In the genomic region with DNA sequence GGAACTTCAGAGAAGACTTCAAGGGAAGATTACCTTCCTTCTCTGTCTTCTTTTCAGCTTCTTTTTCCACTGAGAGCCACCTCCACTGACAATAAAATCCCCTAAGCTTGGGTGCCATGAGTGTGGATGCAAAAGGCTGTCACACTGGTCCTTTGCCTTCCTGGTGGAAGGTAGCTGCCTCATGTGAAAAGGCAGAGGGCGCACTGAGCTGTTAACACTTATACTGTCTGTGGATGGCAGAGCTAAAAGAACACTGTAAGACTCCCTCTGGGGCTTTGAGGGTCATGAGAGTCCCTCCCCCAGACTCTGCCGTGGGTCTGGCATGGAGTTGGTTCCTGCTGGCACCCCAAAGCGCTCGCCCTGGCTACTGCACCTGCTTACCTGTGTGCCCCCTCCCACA, we compare ENCODE assay signal across 20 cellular contexts.
DNase-seq lines count a peak whose midpoint lies in the region; ATAC-seq and TF ChIP-seq lines count a peak whose summit lies in the region.
"Had no signal": no experiment of that assay in that cellular context is flagged by ENCODE, and none has a peak within 500 bp of the region (broad histone marks: within the 10 kb centered on the region; RNA-seq: fewer than 3 reads in every experiment).

No MANE protein-coding gene starts in this region.

- H3K36me3 Mint-ChIP-seq in H9 (ENCODE audit: insufficient read depth in 1 of 3, low read depth in 3 of 3) (peaks cover 3 to 6% (median 5%) of the 10 kb centered on the region in 3 experiments; a peak in 5 of 7 replicates), WTC11 (peaks cover 20% of the 10 kb centered on the region), endodermal cell (ENCODE audit: low read depth) (no peaks in the 10 kb centered on the region)
- H3K36me3 Mint-ChIP-seq: CD14-positive monocyte; CD8-positive, alpha-beta memory T cell had no signal

- no peaks in the 10 kb centered on the region for H3K23me2 ChIP-seq in H9 (ENCODE audit: insufficient read length, low read depth, low read length, poor library complexity, severe bottlenecking)

- no peak overlapping the region for H3K56ac ChIP-seq in H9 (ENCODE audit: insufficient read length, low read depth, low read length)

- 0 out of 3 replicates have a peak, but pooled peaks have one; percentile 19 for TF ChIP-seq CTCF in H9 (conservative IDR thresholded peaks at IDR 0.05)
- TF ChIP-seq CTCF in WTC11 (IDR thresholded peaks at IDR 0.05): no peak
- TF ChIP-seq CTCF in endodermal cell (conservative IDR thresholded peaks at IDR 0.05): peak; percentile 25
- no peak for TF ChIP-seq CTCF in GM20000 (IDR thresholded peaks at IDR 0.05; ENCODE audit: extremely low read depth, missing control alignments)

- CTCF ChIA-PET in WTC11 (lab: Charles Lee): no interaction called here

- H3K9ac ChIP-seq in H9 (ENCODE audit: extremely low read depth, insufficient read length, low read length) (no peak overlapping the region), endodermal cell (ENCODE audit: extremely low read depth, low read length, poor library complexity, severe bottlenecking) (no peak overlapping the region)
- H3K9ac ChIP-seq: BLaER1 treated with 17β-estradiol and CSF1 and Interleukin-3, amounts not matched to agents 10 nM and 100 nM had no signal

- H3K79me1 ChIP-seq in H9 (ENCODE audit: insufficient read depth, low read depth, low read length, poor library complexity, severe bottlenecking): no peaks in the 10 kb centered on the region

- peak; percentile 61 for ATAC-seq in WTC11
- ATAC-seq: A549, HCT116 had no signal

- H3K27me3 Mint-ChIP-seq in H9 (ENCODE audit: low read depth) (no peaks in the 10 kb centered on the region), WTC11 (ENCODE audit: low read depth) (no peaks in the 10 kb centered on the region), endodermal cell (ENCODE audit: insufficient read depth) (no peaks in the 10 kb centered on the region)
- H3K27me3 Mint-ChIP-seq: CD4-positive, alpha-beta T cell; CD8-positive, alpha-beta memory T cell had no signal

- no peak overlapping the region for H2BK120ac ChIP-seq in H9 (ENCODE audit: low read depth, low read length, poor library complexity, severe bottlenecking)

- H4K5ac ChIP-seq in H9 (ENCODE audit: insufficient read length, low read depth, low read length): no peak overlapping the region

- POLR2A ChIA-PET in WTC11 (lab: Charles Lee): no interaction called here

- no peak for DNase-seq in H9
- no peak for DNase-seq in WTC11 (ENCODE audit: low spot score)
- no peak for DNase-seq in endodermal cell
- no peak for DNase-seq in GM20000 (ENCODE audit: low spot score)
- DNase-seq in KBM-7: no peak
- no peak for DNase-seq in EL
- DNase-seq: 8988T; ACHN; AML-193; BE2C; CD4-positive, alpha-beta T cell; CD8-positive, alpha-beta memory T cell; DMS 273 treated with DMSO at 0.1 percent for 48 hours; DMS79; GF-D8; H7 had no signal

- no peak overlapping the region for H3K27ac ChIP-seq in H9 (ENCODE audit: insufficient read length, low read depth, low read length)
- no peak overlapping the region for H3K27ac ChIP-seq in endodermal cell (ENCODE audit: low read depth, low read length)
- H3K27ac ChIP-seq: A549; BLaER1 treated with 17β-estradiol and CSF1 and Interleukin-3, amounts not matched to agents 10 nM and 100 nM had no signal

- no peak overlapping the region for H3K23ac ChIP-seq in H9 (ENCODE audit: insufficient read length, low read depth, low read length)

- H2BK15ac ChIP-seq in H9 (ENCODE audit: low read depth, low read length): no peak overlapping the region

- no peak overlapping the region for H2BK12ac ChIP-seq in H9 (ENCODE audit: insufficient read length, low read depth, low read length)

- no peak overlapping the region for H3K4me2 ChIP-seq in H9 (ENCODE audit: insufficient read depth, insufficient read length, low read length)
- H3K4me2 ChIP-seq: A549; BLaER1 treated with 17β-estradiol and CSF1 and Interleukin-3, amounts not matched to agents 10 nM and 100 nM had no signal

- H3K9me3 Mint-ChIP-seq in H9: peaks cover 2 to 9% of the 10 kb centered on the region in 2 experiments; a peak in 4 of 5 replicates
- H3K9me3 Mint-ChIP-seq in WTC11: peaks cover 20% of the 10 kb centered on the region
- peaks cover 12% of the 10 kb centered on the region for H3K9me3 Mint-ChIP-seq in endodermal cell

- no peak overlapping the region for H3K27ac Mint-ChIP-seq in H9
- no peak overlapping the region for H3K27ac Mint-ChIP-seq in WTC11
- no peak overlapping the region for H3K27ac Mint-ChIP-seq in endodermal cell
- H3K27ac Mint-ChIP-seq: CD14-positive monocyte; CD4-positive, alpha-beta T cell; CD8-positive, alpha-beta memory T cell had no signal

- no peak overlapping the region for H2BK20ac ChIP-seq in H9 (ENCODE audit: low read depth, low read length, poor library complexity, severe bottlenecking)

- H3K4me3 Mint-ChIP-seq in H9 (no peak overlapping the region), WTC11 (no peak overlapping the region), endodermal cell (no peak overlapping the region)
- H3K4me3 Mint-ChIP-seq: CD14-positive monocyte; CD4-positive, alpha-beta T cell; CD8-positive, alpha-beta memory T cell had no signal

- no peak overlapping the region for H3T11ph ChIP-seq in H9 (ENCODE audit: low read length)

- H4K91ac ChIP-seq in H9 (ENCODE audit: insufficient read length, low read depth, low read length): no peak overlapping the region

- H3K4ac ChIP-seq in H9 (ENCODE audit: low read depth, low read length): no peak overlapping the region

- H3K4me1 Mint-ChIP-seq in H9: peaks cover 11 to 18% of the 10 kb centered on the region in 2 experiments
- peaks cover 22% of the 10 kb centered on the region for H3K4me1 Mint-ChIP-seq in WTC11
- H3K4me1 Mint-ChIP-seq in endodermal cell: peaks cover 22% of the 10 kb centered on the region
- H3K4me1 Mint-ChIP-seq: CD14-positive monocyte; CD8-positive, alpha-beta memory T cell had no signal

- H3K36me3 ChIP-seq in endodermal cell (ENCODE audit: control insufficient read depth, insufficient read depth, low read length): no peaks in the 10 kb centered on the region
- H3K36me3 ChIP-seq: BE2C; BLaER1 treated with 17β-estradiol and CSF1 and Interleukin-3, amounts not matched to agents 10 nM and 100 nM had no signal

- H3K9me3 ChIP-seq in H9 (ENCODE audit: control insufficient read depth, low read depth, low read length): no peaks in the 10 kb centered on the region
- peaks cover 3% of the 10 kb centered on the region for H3K9me3 ChIP-seq in endodermal cell (ENCODE audit: control insufficient read depth, low read length)
- H3K9me3 ChIP-seq: A549; BE2C; BLaER1 treated with 17β-estradiol and CSF1 and Interleukin-3, amounts not matched to agents 10 nM and 100 nM had no signal

- no peak overlapping the region for H3K14ac ChIP-seq in H9 (ENCODE audit: insufficient read depth, low read length)

- no CpG with 5 or more reads among the region's 4 CpGs for WGBS in H9 (ENCODE audit: extremely low coverage, insufficient read length, low lambda C conversion rate)
- 92 to 96% methylated on average over 3 to 4 of the region's 4 CpGs for WGBS in endodermal cell (ENCODE audit: insufficient coverage in 1 of 2, insufficient read length in 1 of 2), 2 experiments

- H3K4me1 ChIP-seq in H9 (ENCODE audit: insufficient read depth, low read length) (no peaks in the 10 kb centered on the region; the same call in 1 of the 2 replicates), endodermal cell (ENCODE audit: control insufficient read depth, insufficient read depth, low read length) (peaks cover 5% of the 10 kb centered on the region)
- H3K4me1 ChIP-seq: A549; BE2C; BLaER1 treated with 17β-estradiol and CSF1 and Interleukin-3, amounts not matched to agents 10 nM and 100 nM had no signal

- in situ Hi-C loops in KBM-7 (cut with MboI; ENCODE audit: low pct_unique_long_range_greater_than_20kb, low sequenced_read_pairs): no loop called here

- no peak overlapping the region for H2BK5ac ChIP-seq in H9 (ENCODE audit: insufficient read length, low read length)

- H4K8ac ChIP-seq in H9 (replicated peaks; ENCODE audit: insufficient read length, low read depth, low read length): no peak overlapping the region

- no peaks in the 10 kb centered on the region for H3K27me3 ChIP-seq in H9 (ENCODE audit: insufficient read depth, low read length)
- no peaks in the 10 kb centered on the region for H3K27me3 ChIP-seq in endodermal cell (ENCODE audit: control insufficient read depth, insufficient read depth, low read length, poor library complexity, severe bottlenecking)
- H3K27me3 ChIP-seq: BE2C; BLaER1 treated with 17β-estradiol and CSF1 and Interleukin-3, amounts not matched to agents 10 nM and 100 nM had no signal

- H3K4me3 ChIP-seq in endodermal cell (ENCODE audit: low read length): no peak overlapping the region
- H3K4me3 ChIP-seq: A549; BLaER1 treated with 17β-estradiol and CSF1 and Interleukin-3, amounts not matched to agents 10 nM and 100 nM had no signal

- no peak overlapping the region for H2AFZ ChIP-seq in H9 (ENCODE audit: low read length)

- H2AK5ac ChIP-seq in H9 (ENCODE audit: insufficient read length, low read length): no peak overlapping the region

- H3K79me2 ChIP-seq in H9 (ENCODE audit: insufficient read depth, low read length): no peaks in the 10 kb centered on the region

- H3K18ac ChIP-seq in H9 (ENCODE audit: insufficient read length, low read depth, low read length): no peak overlapping the region

- H4K20me1 ChIP-seq in H9 (ENCODE audit: control insufficient read depth, insufficient read depth, insufficient read length): no peaks in the 10 kb centered on the region
- H4K20me1 ChIP-seq: BLaER1 treated with 17β-estradiol and CSF1 and Interleukin-3, amounts not matched to agents 10 nM and 100 nM had no signal

TF ChIP-seq in WTC11, 78 proteins besides CTCF, POLR2A, EP300 and RAD21 (continues in another document):
- no peak for TF ChIP-seq GTF2I (CRISPR knock-in tag; conservative IDR thresholded peaks at IDR 0.05)
- TF ChIP-seq TCF7 (CRISPR knock-in tag; IDR thresholded peaks at IDR 0.05; ENCODE audit: low read depth): no peak
- no peak for TF ChIP-seq NFE2L1 (CRISPR knock-in tag; IDR thresholded peaks at IDR 0.05)
- TF ChIP-seq, protein P1, sequence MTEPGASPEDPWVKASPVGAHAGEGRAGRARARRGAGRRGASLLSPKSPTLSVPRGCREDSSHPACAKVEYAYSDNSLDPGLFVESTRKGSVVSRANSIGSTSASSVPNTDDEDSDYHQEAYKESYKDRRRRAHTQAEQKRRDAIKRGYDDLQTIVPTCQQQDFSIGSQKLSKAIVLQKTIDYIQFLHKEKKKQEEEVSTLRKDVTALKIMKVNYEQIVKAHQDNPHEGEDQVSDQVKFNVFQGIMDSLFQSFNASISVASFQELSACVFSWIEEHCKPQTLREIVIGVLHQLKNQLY (CRISPR knock-in tag; IDR thresholded peaks at IDR 0.05): no peak
- no peak for TF ChIP-seq ZBTB21 (CRISPR knock-in tag; IDR thresholded peaks at IDR 0.05; ENCODE audit: borderline replicate concordance)
- no peak for TF ChIP-seq JAZF1 (CRISPR knock-in tag; IDR thresholded peaks at IDR 0.05)
- TF ChIP-seq, protein P2, sequence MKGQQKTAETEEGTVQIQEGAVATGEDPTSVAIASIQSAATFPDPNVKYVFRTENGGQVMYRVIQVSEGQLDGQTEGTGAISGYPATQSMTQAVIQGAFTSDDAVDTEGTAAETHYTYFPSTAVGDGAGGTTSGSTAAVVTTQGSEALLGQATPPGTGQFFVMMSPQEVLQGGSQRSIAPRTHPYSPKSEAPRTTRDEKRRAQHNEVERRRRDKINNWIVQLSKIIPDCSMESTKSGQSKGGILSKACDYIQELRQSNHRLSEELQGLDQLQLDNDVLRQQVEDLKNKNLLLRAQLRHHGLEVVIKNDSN (CRISPR knock-in tag; IDR thresholded peaks at IDR 0.05): no peak

Comparison
In these comparisons a context has a peak if more than half of its experiments do, and no peak if none do; other contexts are left out.
1. CTCF ChIP-seq: peak in H9 (single experiment) and endodermal cell (single experiment); none in WTC11 (single experiment) and GM20000 (single experiment).